20 cellular contexts compared by ENCODE assay signal in genomic region chr14:29654910-29655590, GRCh38.
A peak's percentile ranks its signal among the peaks of the same experiment; 100 is the strongest.
DNase-seq lines count a peak whose midpoint lies in the region; ATAC-seq, FAIRE-seq and TF ChIP-seq lines count a peak whose summit lies in the region.
"Had no signal": no experiment of that assay in that cellular context is flagged by ENCODE, and none has a peak within 500 bp of the region (broad histone marks: within the 10 kb centered on the region; RNA-seq: fewer than 3 reads in every experiment).

No MANE protein-coding gene starts in this region.

- no peak overlapping the region for H3K9ac ChIP-seq in astrocyte (ENCODE audit: low read length)
- H3K9ac ChIP-seq in skeletal muscle satellite cell (ENCODE audit: low read depth, low read length): no peak overlapping the region

- TF ChIP-seq CTCF in astrocyte (IDR thresholded peaks at IDR 0.05; ENCODE audit: insufficient read depth, low read depth, low read length): no peak

- no peaks in the 10 kb centered on the region for H3K36me3 ChIP-seq in astrocyte (ENCODE audit: insufficient read depth, low read length)
- peaks cover 6% of the 10 kb centered on the region for H3K36me3 ChIP-seq in skeletal muscle satellite cell (ENCODE audit: insufficient read depth, low read length)
- H3K36me3 ChIP-seq: upper lobe of right lung had no signal

- peaks cover 2% of the 10 kb centered on the region for H3K36me3 Mint-ChIP-seq in astrocyte (ENCODE audit: low read depth, unreplicated experiment)
- H3K36me3 Mint-ChIP-seq: CD4-positive, alpha-beta memory T cell had no signal

- H3K27ac ChIP-seq in astrocyte (ENCODE audit: low read depth, low read length): no peak overlapping the region
- H3K27ac ChIP-seq: upper lobe of right lung had no signal

- H3K4me2 ChIP-seq in astrocyte (ENCODE audit: low read length) (no peak overlapping the region), skeletal muscle satellite cell (ENCODE audit: low read length) (peak overlapping the region; percentile 53)

- H3K4me3 Mint-ChIP-seq in astrocyte (ENCODE audit: unreplicated experiment): no peak overlapping the region
- H3K4me3 Mint-ChIP-seq: CD4-positive, alpha-beta memory T cell; T-helper 17 cell had no signal

- FAIRE-seq in astrocyte (lab: Jason Lieb, UNC): peak; percentile 63

- H4K20me1 ChIP-seq in astrocyte (ENCODE audit: insufficient read depth, low read length): no peaks in the 10 kb centered on the region

- H3K4me1 Mint-ChIP-seq in astrocyte (ENCODE audit: low read depth, unreplicated experiment): no peaks in the 10 kb centered on the region
- H3K4me1 Mint-ChIP-seq: CD4-positive, alpha-beta memory T cell; T-helper 17 cell had no signal

- no peaks in the 10 kb centered on the region for H3K27me3 Mint-ChIP-seq in astrocyte (ENCODE audit: low read depth, unreplicated experiment)
- H3K27me3 Mint-ChIP-seq: CD4-positive, alpha-beta memory T cell; T-helper 17 cell had no signal

- H3K27me3 ChIP-seq in astrocyte (ENCODE audit: insufficient read depth, low read length) (no peaks in the 10 kb centered on the region), skeletal muscle satellite cell (ENCODE audit: control insufficient read depth, insufficient read depth, low read length) (no peaks in the 10 kb centered on the region)
- H3K27me3 ChIP-seq: upper lobe of right lung had no signal

- H3K4me1 ChIP-seq in astrocyte (ENCODE audit: insufficient read depth, low read length) (no peaks in the 10 kb centered on the region), skeletal muscle satellite cell (ENCODE audit: control insufficient read depth, insufficient read depth, low read length) (peaks cover 32% of the 10 kb centered on the region)

- DNase-seq in DMS53 (lab: John Stamatoyannopoulos, UW) (peak; percentile 4), DMS53 treated with DMSO at 0.1 percent for 48 hours (lab: John Stamatoyannopoulos, UW; ENCODE audit: unreplicated experiment) (no peak), astrocyte (ENCODE audit: low read depth) (peak; percentile 45), foreskin melanocyte (peak; percentile 53), activated T-cell treated with anti-CD3 and anti-CD28 coated beads for 4 hours (no peak), NCI-H1417 treated with DMSO at 0.1 percent for 48 hours (lab: John Stamatoyannopoulos, UW) (no peak)
- DNase-seq: 8988T; activated CD4-positive, CD25-positive, alpha-beta regulatory T cell treated with anti-CD3 and anti-CD28 coated beads, Interleukin-2, amount 50 U/mL, for 72 hours; activated CD8-positive, alpha-beta memory T cell treated with anti-CD3 and anti-CD28 coated beads, Interleukin-2, amount 50 U/mL, for 4 hours; CD4-positive, alpha-beta memory T cell; GDM1; NCI-H1105 treated with DMSO at 0.1 percent for 48 hours; NCI-H524 treated with DMSO at 0.1 percent for 48 hours; stimulated activated CD4-positive, alpha-beta T cell treated with anti-CD3 and anti-CD28 coated beads, Interleukin-4, amount 100 ng/mL, for 4 hours; T-helper 17 cell; upper lobe of right lung had no signal

- H3K27ac Mint-ChIP-seq in astrocyte (ENCODE audit: unreplicated experiment): no peak overlapping the region
- H3K27ac Mint-ChIP-seq: activated naive CD4-positive, alpha-beta T cell treated with anti-CD3 and anti-CD28 coated beads, Interleukin-2, amount 50 U/mL, for 72 hours; CD4-positive, alpha-beta memory T cell; T-helper 17 cell had no signal

- no peaks in the 10 kb centered on the region for H3K9me3 Mint-ChIP-seq in astrocyte (ENCODE audit: unreplicated experiment)

- no peak overlapping the region for H2AFZ ChIP-seq in astrocyte (ENCODE audit: low read depth, low read length)

- no peak overlapping the region for H3K4me3 ChIP-seq in astrocyte (ENCODE audit: insufficient read depth, low read depth, low read length)
- H3K4me3 ChIP-seq in skeletal muscle satellite cell (ENCODE audit: low read length): no peak overlapping the region
- H3K4me3 ChIP-seq: upper lobe of right lung had no signal

- no peaks in the 10 kb centered on the region for H3K9me3 ChIP-seq in astrocyte (ENCODE audit: insufficient read depth, low read depth, low read length)
- no peaks in the 10 kb centered on the region for H3K9me3 ChIP-seq in skeletal muscle satellite cell (replicated peaks; ENCODE audit: low read length)
- H3K9me3 ChIP-seq: upper lobe of right lung had no signal

- H3K79me2 ChIP-seq in astrocyte (ENCODE audit: insufficient read depth, low read length): no peaks in the 10 kb centered on the region

- ATAC-seq in HG02870 (IDR thresholded peaks at IDR 0.05; ENCODE audit: unreplicated experiment): no peak
- ATAC-seq: activated naive CD4-positive, alpha-beta T cell treated with anti-CD3 and anti-CD28 coated beads, Interleukin-2, amount 50 U/mL, for 72 hours; sciatic nerve; T-helper 17 cell; upper lobe of right lung had no signal

Comparison
In these comparisons a context has a peak if more than half of its experiments do, and no peak if none do; other contexts are left out.
1. DNase-seq: peak in DMS53 (single experiment), astrocyte (single experiment) and foreskin melanocyte (single experiment); none in DMS53 treated with DMSO at 0.1 percent for 48 hours (single experiment), activated T-cell treated with anti-CD3 and anti-CD28 coated beads for 4 hours (single experiment) and NCI-H1417 treated with DMSO at 0.1 percent for 48 hours (single experiment).